In the genomic region with DNA sequence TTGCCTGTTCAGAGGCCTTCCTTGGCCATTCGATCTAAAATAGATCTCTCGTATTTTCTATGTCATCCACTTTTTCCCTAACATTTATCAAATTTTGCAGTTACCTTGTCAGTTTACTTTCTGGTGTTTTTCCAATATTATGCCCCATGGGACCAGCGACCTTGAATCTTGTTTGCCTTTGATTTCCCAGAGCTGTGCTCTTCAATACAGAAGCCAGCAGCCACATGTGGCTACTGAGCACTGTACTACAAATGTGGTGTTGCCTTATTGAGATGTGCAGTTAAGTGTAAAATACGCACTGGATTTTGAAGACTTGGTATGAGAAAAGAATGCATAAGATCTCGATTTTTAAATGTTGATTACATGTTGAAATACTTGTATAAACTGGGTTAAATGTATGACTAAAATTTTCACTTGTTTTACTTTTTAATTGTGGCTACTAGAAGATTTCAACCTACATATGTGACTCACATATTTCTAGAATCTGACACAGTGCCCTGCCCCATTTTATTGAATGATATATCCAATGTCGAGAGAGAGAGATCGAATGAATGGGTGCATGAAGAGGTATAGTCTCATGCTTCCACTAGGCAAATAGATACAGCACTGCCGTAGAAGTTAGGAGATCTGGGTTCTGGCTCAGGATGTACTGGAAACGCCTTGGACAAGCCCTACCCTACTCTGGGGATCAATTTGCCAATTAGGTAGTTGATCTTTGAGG, we compare ENCODE assay signal across 9 cellular contexts. TPM values are rescaled to one million over a fixed set of nuclear protein-coding genes. Genes with fewer than 3 reads are reported as not detected.
DNase-seq lines count a peak whose midpoint lies in the region; ATAC-seq and TF ChIP-seq lines count a peak whose summit lies in the region.
"Had no signal": no experiment of that assay in that cellular context is flagged by ENCODE, and none has a peak within 500 bp of the region (broad histone marks: within the 10 kb centered on the region; RNA-seq: fewer than 3 reads in every experiment).

No MANE protein-coding gene starts in this region.

- peaks cover 17% of the 10 kb centered on the region for H3K36me3 Mint-ChIP-seq in nephron (ENCODE audit: low read depth)

- H3K4me1 ChIP-seq in ectodermal cell (ENCODE audit: control insufficient read depth, insufficient read depth, low read length) = peaks cover 4% of the 10 kb centered on the region

- no peaks in the 10 kb centered on the region for H3K9me3 Mint-ChIP-seq in nephron

- H3K4me3 Mint-ChIP-seq in nephron = peak overlapping the region; percentile 94 to 97 (median 97)

- H3K9me3 ChIP-seq in MG63 (peaks cover 4% of the 10 kb centered on the region; the same call in 1 of the 2 replicates), ectodermal cell (ENCODE audit: control insufficient read depth, low read length) (no peaks in the 10 kb centered on the region)

- ATAC-seq in GM19035 (IDR thresholded peaks at IDR 0.05; ENCODE audit: unreplicated experiment) (peak; percentile 5), HG03565 (IDR thresholded peaks at IDR 0.05; ENCODE audit: unreplicated experiment) (no peak)

- H3K36me3 ChIP-seq in MG63 (peaks cover 39% of the 10 kb centered on the region), ectodermal cell (ENCODE audit: control insufficient read depth, insufficient read depth, low read length) (peaks cover 5% of the 10 kb centered on the region)

- no peak for TF ChIP-seq CTCF in nephron (IDR thresholded peaks at IDR 0.05; ENCODE audit: unreplicated experiment in 3 of 3)

- peak overlapping the region; percentile 86 for H3K27ac ChIP-seq in ectodermal cell (ENCODE audit: insufficient read depth, low read depth, low read length, poor library complexity, severe bottlenecking)

- 63 to 67% methylated on average over 9 of the region's 9 CpGs for WGBS in ectodermal cell, 2 experiments

- H3K4me1 Mint-ChIP-seq in nephron = peaks cover 20% of the 10 kb centered on the region

- H3K27me3 Mint-ChIP-seq in nephron (ENCODE audit: low read depth) = no peaks in the 10 kb centered on the region

- H3K4me3 ChIP-seq in MG63 (peak overlapping the region; percentile 93), ectodermal cell (ENCODE audit: insufficient read depth, low read depth, low read length) (peak overlapping the region; percentile 100)

- peak overlapping the region; percentile 89 to 98 (median 94) for H3K27ac Mint-ChIP-seq in nephron

- H3K27me3 ChIP-seq in MG63 = no peaks in the 10 kb centered on the region
- peaks cover 8% of the 10 kb centered on the region for H3K27me3 ChIP-seq in ectodermal cell (ENCODE audit: control insufficient read depth, insufficient read depth, low read length, poor library complexity, severe bottlenecking)

- DNase-seq in MG63 = no peak
- DNase-seq in medulla oblongata (ENCODE audit: extremely low spot score) = no peak
- no peak for DNase-seq in DMS53 treated with DMSO at 0.1 percent for 48 hours (lab: John Stamatoyannopoulos, UW; ENCODE audit: unreplicated experiment)
- no peak for DNase-seq in NCI-H446 treated with DMSO at 0.1 percent for 48 hours (lab: John Stamatoyannopoulos, UW)

RNA-seq across cellular contexts. Expression of a gene that starts 0.8 kb away (rescaled TPM):
- total RNA-seq in MG63 (2014; rRNA removed; shearing (Covaris generic); ENCODE audit: low replicate concordance) = 72.7 and 82.0 TPM in 2 replicates
- polyA plus RNA-seq in ectodermal cell (2013, experiment 1 of 4) = 201 TPM
- polyA plus RNA-seq in ectodermal cell (2013, experiment 2 of 4) = 205 TPM
- polyA plus RNA-seq in ectodermal cell (2013, experiment 3 of 4) = 131 TPM
- 149 TPM for polyA plus RNA-seq in ectodermal cell (2013, experiment 4 of 4)

RNA-seq across cellular contexts. Expression of a gene that starts 8.3 kb away (rescaled TPM):
- 85.0 and 209 TPM in 2 replicates for total RNA-seq in MG63 (2014; rRNA removed; shearing (Covaris generic); ENCODE audit: low replicate concordance)
- 56.8 TPM for polyA plus RNA-seq in ectodermal cell (2013, experiment 1 of 4)
- 57.1 TPM for polyA plus RNA-seq in ectodermal cell (2013, experiment 2 of 4)
- polyA plus RNA-seq in ectodermal cell (2013, experiment 3 of 4) = 45.2 TPM
- polyA plus RNA-seq in ectodermal cell (2013, experiment 4 of 4) = 49.9 TPM

RNA-seq across cellular contexts. Expression of a gene that starts 12.0 kb away (rescaled TPM):
- 0.36 TPM in 1 of 2 replicates, not detected in the other for total RNA-seq in MG63 (2014; rRNA removed; shearing (Covaris generic); ENCODE audit: low replicate concordance)
- 3.7 TPM for polyA plus RNA-seq in ectodermal cell (2013, experiment 1 of 4)
- polyA plus RNA-seq in ectodermal cell (2013, experiment 2 of 4) = 2.9 TPM
- 2.3 TPM for polyA plus RNA-seq in ectodermal cell (2013, experiment 3 of 4)
- polyA plus RNA-seq in ectodermal cell (2013, experiment 4 of 4) = 3.0 TPM

RNA-seq across cellular contexts. Expression of a gene that starts 18.6 kb away (rescaled TPM):
- 0.10 and 0.86 TPM in 2 replicates for total RNA-seq in MG63 (2014; rRNA removed; shearing (Covaris generic); ENCODE audit: low replicate concordance)
- 1.9 TPM for polyA plus RNA-seq in ectodermal cell (2013, experiment 1 of 4)
- 1.6 TPM for polyA plus RNA-seq in ectodermal cell (2013, experiment 2 of 4)
- polyA plus RNA-seq in ectodermal cell (2013, experiment 3 of 4) = 1.3 TPM
- polyA plus RNA-seq in ectodermal cell (2013, experiment 4 of 4) = 2.0 TPM

RNA-seq across cellular contexts. Expression of a gene that starts 33.7 kb away (rescaled TPM):
- total RNA-seq in MG63 (2014; rRNA removed; shearing (Covaris generic); ENCODE audit: low replicate concordance) = not detected in 2 replicates
- not detected for polyA plus RNA-seq in ectodermal cell (2013, experiment 1 of 4)
- 0.59 TPM for polyA plus RNA-seq in ectodermal cell (2013, experiment 2 of 4)
- polyA plus RNA-seq in ectodermal cell (2013, experiment 3 of 4) = not detected
- 0.49 TPM for polyA plus RNA-seq in ectodermal cell (2013, experiment 4 of 4)
- total RNA-seq: T-helper 1 cell treated with Interleukin-12 subunit alpha and Interleukin-12 subunit beta and Interleukin-4 antibody, amounts not matched to agents 30 ng/mL and 1 ng/mL, for 36 hours had no signal
